Comparison of ENCODE assay signal across 2 cellular contexts in the genomic region with DNA sequence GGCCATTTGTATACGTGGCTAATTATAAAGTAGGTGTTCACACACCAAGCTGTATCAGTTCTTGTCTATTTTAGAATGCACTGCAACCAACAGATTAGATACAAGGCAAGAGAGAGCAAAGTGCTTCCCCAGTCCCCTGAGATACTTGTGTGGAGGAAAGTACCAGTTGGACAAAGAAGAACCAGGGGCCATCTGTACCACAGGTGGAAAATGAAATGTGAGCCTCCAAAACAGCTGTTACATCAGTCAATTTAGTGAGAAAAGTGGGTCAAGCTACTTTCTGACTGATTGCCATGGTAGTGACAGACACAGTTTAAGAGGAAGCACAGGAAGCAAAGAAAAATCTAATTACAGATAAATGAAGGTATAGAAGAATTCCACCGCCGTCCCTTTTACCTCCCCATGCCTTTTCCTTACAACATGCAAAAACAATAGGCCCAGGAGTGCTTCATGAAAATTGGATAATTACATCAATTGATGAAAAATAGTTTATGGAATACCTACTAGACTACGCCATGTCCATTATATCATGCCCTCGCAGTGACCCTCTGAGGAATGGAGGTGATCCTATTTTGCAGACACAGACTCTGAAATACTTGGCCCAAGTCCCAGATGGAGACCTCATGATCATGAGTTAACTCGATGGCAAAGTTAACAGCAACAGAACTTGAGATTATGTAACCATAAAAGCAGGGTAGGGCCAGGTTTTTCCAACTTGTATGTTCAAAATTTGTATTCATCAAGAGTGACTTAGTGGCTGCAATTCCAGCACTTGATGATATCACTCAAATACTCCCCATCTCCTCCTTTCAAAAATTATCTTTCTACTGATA.
TF ChIP-seq lines count a peak whose summit lies in the region.

No MANE protein-coding gene starts in this region.

TF ChIP-seq in liver, 16 proteins besides CTCF, POLR2A, EP300 and RAD21:
- TF ChIP-seq, protein P1, sequence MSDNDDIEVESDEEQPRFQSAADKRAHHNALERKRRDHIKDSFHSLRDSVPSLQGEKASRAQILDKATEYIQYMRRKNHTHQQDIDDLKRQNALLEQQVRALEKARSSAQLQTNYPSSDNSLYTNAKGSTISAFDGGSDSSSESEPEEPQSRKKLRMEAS (IDR thresholded peaks at IDR 0.05), result no peak
- TF ChIP-seq, protein P2, sequence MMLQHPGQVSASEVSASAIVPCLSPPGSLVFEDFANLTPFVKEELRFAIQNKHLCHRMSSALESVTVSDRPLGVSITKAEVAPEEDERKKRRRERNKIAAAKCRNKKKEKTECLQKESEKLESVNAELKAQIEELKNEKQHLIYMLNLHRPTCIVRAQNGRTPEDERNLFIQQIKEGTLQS (IDR thresholded peaks at IDR 0.05), result no peak
- TF ChIP-seq, protein P3, sequence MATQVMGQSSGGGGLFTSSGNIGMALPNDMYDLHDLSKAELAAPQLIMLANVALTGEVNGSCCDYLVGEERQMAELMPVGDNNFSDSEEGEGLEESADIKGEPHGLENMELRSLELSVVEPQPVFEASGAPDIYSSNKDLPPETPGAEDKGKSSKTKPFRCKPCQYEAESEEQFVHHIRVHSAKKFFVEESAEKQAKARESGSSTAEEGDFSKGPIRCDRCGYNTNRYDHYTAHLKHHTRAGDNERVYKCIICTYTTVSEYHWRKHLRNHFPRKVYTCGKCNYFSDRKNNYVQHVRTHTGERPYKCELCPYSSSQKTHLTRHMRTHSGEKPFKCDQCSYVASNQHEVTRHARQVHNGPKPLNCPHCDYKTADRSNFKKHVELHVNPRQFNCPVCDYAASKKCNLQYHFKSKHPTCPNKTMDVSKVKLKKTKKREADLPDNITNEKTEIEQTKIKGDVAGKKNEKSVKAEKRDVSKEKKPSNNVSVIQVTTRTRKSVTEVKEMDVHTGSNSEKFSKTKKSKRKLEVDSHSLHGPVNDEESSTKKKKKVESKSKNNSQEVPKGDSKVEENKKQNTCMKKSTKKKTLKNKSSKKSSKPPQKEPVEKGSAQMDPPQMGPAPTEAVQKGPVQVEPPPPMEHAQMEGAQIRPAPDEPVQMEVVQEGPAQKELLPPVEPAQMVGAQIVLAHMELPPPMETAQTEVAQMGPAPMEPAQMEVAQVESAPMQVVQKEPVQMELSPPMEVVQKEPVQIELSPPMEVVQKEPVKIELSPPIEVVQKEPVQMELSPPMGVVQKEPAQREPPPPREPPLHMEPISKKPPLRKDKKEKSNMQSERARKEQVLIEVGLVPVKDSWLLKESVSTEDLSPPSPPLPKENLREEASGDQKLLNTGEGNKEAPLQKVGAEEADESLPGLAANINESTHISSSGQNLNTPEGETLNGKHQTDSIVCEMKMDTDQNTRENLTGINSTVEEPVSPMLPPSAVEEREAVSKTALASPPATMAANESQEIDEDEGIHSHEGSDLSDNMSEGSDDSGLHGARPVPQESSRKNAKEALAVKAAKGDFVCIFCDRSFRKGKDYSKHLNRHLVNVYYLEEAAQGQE (IDR thresholded peaks at IDR 0.05), result no peak
- TF ChIP-seq FOXA2 (IDR thresholded peaks at IDR 0.05) (no peak), RXRA (IDR thresholded peaks at IDR 0.05) (peak; percentile 39 to 57), HNF4A (conservative IDR thresholded peaks at IDR 0.05) (peak; percentile 8 to 27)

TF ChIP-seq in HepG2, 621 proteins besides CTCF, POLR2A, EP300 and RAD21:
- TF ChIP-seq TAF15 (IDR thresholded peaks at IDR 0.05; ENCODE audit: low read depth, low read length, poor library complexity, severe bottlenecking) (no peak), GZF1 (CRISPR knock-in tag; IDR thresholded peaks at IDR 0.05) (no peak), U2AF2 (IDR thresholded peaks at IDR 0.05; ENCODE audit: low read depth, low read length) (no peak)
